In genomic region chr14:34462132-34462893, GRCh38 we compare ENCODE assay signal across 8 cellular contexts. TPM values are rescaled to one million over a fixed set of nuclear protein-coding genes. Genes with fewer than 3 reads are reported as not detected.
DNase-seq lines count a peak whose midpoint lies in the region; ATAC-seq and TF ChIP-seq lines count a peak whose summit lies in the region.

A gene with protein sequence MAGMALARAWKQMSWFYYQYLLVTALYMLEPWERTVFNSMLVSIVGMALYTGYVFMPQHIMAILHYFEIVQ (minus strand): TSS chr14:34462240. CDS start chr14:34462207, 33 bp downstream.

- intact Hi-C loops in left colon (cut with DNase I, micrococcal nuclease): no loop called here

- peaks cover 5% of the 10 kb centered on the region; the same call in 1 of the 2 replicates for H3K4me1 ChIP-seq in BE2C

- H3K9me3 ChIP-seq in BE2C: no peaks in the 10 kb centered on the region

- ATAC-seq in HG03457 (IDR thresholded peaks at IDR 0.05; ENCODE audit: unreplicated experiment) (peak; percentile 81), left colon (peak; percentile 87)

- H3K36me3 ChIP-seq in BE2C: peaks cover under 1% of the 10 kb centered on the region; the same call in 1 of the 2 replicates

- H3K4me3 ChIP-seq in BE2C (ENCODE audit: low read depth, low read length): peak within 1 kb of the TSS; percentile 88

- H3K27me3 ChIP-seq in BE2C: no peaks in the 10 kb centered on the region

- DNase-seq in BE2C (peak; percentile 97), GM19240 (ENCODE audit: insufficient read length, low spot score) (peak; percentile 94), NCI-H524 (lab: John Stamatoyannopoulos, UW) (peak; percentile 94 to 95), left colon (peak; percentile 94 to 95)
- peak; percentile 93 for DNase-seq in activated CD4-positive, alpha-beta T cell treated with anti-CD3 and anti-CD28 coated beads for 48 hours
- DNase-seq in stimulated activated CD4-positive, alpha-beta T cell treated with anti-CD3 and anti-CD28 coated beads, Interleukin-1b, Interleukin-23, amount 100 ng/mL, for 48 hours: peak; percentile 89

- TF ChIP-seq CTCF in BE2C (IDR thresholded peaks at IDR 0.05; ENCODE audit: low read depth, low read length): no peak

- peak within 1 kb of the TSS; percentile 86 for H3K27ac ChIP-seq in cingulate gyrus (ENCODE audit: low read depth, low read length)

RNA-seq across cellular contexts. Expression of the gene that starts here (rescaled TPM):
- polyA plus RNA-seq in BE2C (2012; ENCODE audit: insufficient read depth, insufficient read length, low read depth): 43.0 TPM
- total RNA-seq in left colon: 10 to 100 TPM; 47.4 to 59.1 TPM

Comparison
In these comparisons a context has a peak if more than half of its experiments do, and no peak if none do; other contexts are left out.
1. Peak in every context shown above with its lines: DNase-seq, ATAC-seq, H3K4me3 ChIP-seq and H3K27ac ChIP-seq.